Comparison of ENCODE assay signal across 30 cellular contexts in the genomic region with DNA sequence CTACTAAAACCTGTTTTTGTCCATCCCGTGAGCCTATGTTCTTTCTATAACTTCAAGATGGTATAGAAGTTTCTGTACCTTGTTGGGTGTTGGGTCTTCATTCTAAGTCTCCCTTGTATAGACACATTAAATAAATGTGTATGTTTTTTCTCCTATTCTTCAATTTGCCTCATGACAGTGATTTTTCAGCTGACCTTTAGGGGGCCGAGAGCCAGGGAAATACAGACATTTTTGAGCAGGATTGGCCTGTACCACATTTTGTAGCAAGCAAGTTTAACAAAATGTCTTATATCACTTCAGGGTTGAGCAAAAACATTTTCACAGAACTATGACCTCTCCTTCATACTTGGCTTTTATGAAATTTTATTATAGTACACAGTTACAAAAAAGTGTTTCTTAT.
DNase-seq lines count a peak whose midpoint lies in the region; ATAC-seq and TF ChIP-seq lines count a peak whose summit lies in the region.
"Had no signal": no experiment of that assay in that cellular context is flagged by ENCODE, and none has a peak within 500 bp of the region (broad histone marks: within the 10 kb centered on the region; RNA-seq: fewer than 3 reads in every experiment).

No MANE protein-coding gene starts in this region.

- H3K56ac ChIP-seq in mesendoderm (ENCODE audit: low read length), result no peak overlapping the region

- no peaks in the 10 kb centered on the region for H3K79me1 ChIP-seq in mesendoderm (ENCODE audit: low read length)

- H3K9me3 ChIP-seq in PC-3 (ENCODE audit: low read length) (no peaks in the 10 kb centered on the region), right atrium auricular region (no peaks in the 10 kb centered on the region)
- H3K9me3 ChIP-seq: A549, Caco-2, HAP-1 had no signal

- H3K4me1 Mint-ChIP-seq in type B pancreatic cell (ENCODE audit: unreplicated experiment), result no peaks in the 10 kb centered on the region
- H3K4me1 Mint-ChIP-seq: CD4-positive, alpha-beta memory T cell; IgD-negative memory B cell had no signal

- H3K4me1 ChIP-seq in PC-3 (ENCODE audit: insufficient read depth, low read length) (no peaks in the 10 kb centered on the region), mesendoderm (ENCODE audit: control insufficient read depth, low read depth, low read length) (no peaks in the 10 kb centered on the region), right atrium auricular region (no peaks in the 10 kb centered on the region)
- H3K4me1 ChIP-seq: A549, Caco-2 had no signal

- no peaks in the 10 kb centered on the region for H3K9me3 Mint-ChIP-seq in type B pancreatic cell
- H3K9me3 Mint-ChIP-seq: IgD-negative memory B cell had no signal

- H2AK5ac ChIP-seq in mesendoderm (ENCODE audit: low read length), result no peak overlapping the region

- H3K36me3 ChIP-seq in PC-3 (ENCODE audit: low read depth, low read length) (no peaks in the 10 kb centered on the region), mesendoderm (ENCODE audit: control insufficient read depth, insufficient read depth, low read length) (no peaks in the 10 kb centered on the region), right atrium auricular region (no peaks in the 10 kb centered on the region)
- H3K36me3 ChIP-seq: HAP-1 had no signal

- H4K8ac ChIP-seq in mesendoderm (ENCODE audit: low read depth, low read length), result no peak overlapping the region

- WGBS in mesendoderm (ENCODE audit: extremely low coverage, insufficient coverage, low lambda C conversion rate), result no CpG with 5 or more reads among the region's 2 CpGs

- H3K23ac ChIP-seq in mesendoderm (ENCODE audit: low read length), result no peak overlapping the region

- BruUV-seq in PC-3 (replicated peaks; lab: Mats Ljungman, UMichigan), result no TSS peak

- no peaks in the 10 kb centered on the region for H3K27me3 ChIP-seq in PC-3 (ENCODE audit: low read length)
- H3K27me3 ChIP-seq in mesendoderm (ENCODE audit: insufficient read depth, low read length, poor library complexity), result no peaks in the 10 kb centered on the region
- H3K27me3 ChIP-seq in right atrium auricular region, result no peaks in the 10 kb centered on the region

- H3K9ac ChIP-seq in PC-3 (ENCODE audit: low read length) (no peak overlapping the region), mesendoderm (ENCODE audit: low read length) (no peak overlapping the region)
- H3K9ac ChIP-seq: KMS-11 had no signal

- ATAC-seq in PC-3 (no peak), GM18502 (IDR thresholded peaks at IDR 0.05; ENCODE audit: poor library complexity, unreplicated experiment) (no peak), HG03095 (IDR thresholded peaks at IDR 0.05; ENCODE audit: unreplicated experiment) (no peak)
- ATAC-seq: A549, Panc1 had no signal

- no peak overlapping the region for H2BK120ac ChIP-seq in mesendoderm (ENCODE audit: low read depth, low read length)

- no peak overlapping the region for H2AFZ ChIP-seq in PC-3 (ENCODE audit: low read length)

- H2BK5ac ChIP-seq in mesendoderm (ENCODE audit: low read length), result no peak overlapping the region

- H3K4me2 ChIP-seq in PC-3 (ENCODE audit: low read length), result no peak overlapping the region
- no peak overlapping the region for H3K4me2 ChIP-seq in mesendoderm (ENCODE audit: low read length)
- H3K4me2 ChIP-seq: A549, KMS-11 had no signal

- H3K4me3 ChIP-seq in PC-3 (ENCODE audit: low read length) (no peak overlapping the region), mesendoderm (ENCODE audit: low read length) (no peak overlapping the region), right atrium auricular region (no peak overlapping the region)
- H3K4me3 ChIP-seq: A549, HAP-1 had no signal

- no peak overlapping the region for H4K5ac ChIP-seq in mesendoderm (ENCODE audit: low read length)

- H3K79me2 ChIP-seq in PC-3 (ENCODE audit: low read length) (no peaks in the 10 kb centered on the region), mesendoderm (ENCODE audit: control insufficient read depth, insufficient read depth, low read length) (no peaks in the 10 kb centered on the region)

- CTCF ChIA-PET in PC-3 (lab: Charles Lee), result no interaction called here

- no peaks in the 10 kb centered on the region for H4K20me1 ChIP-seq in PC-3 (ENCODE audit: low read length)

- no peak overlapping the region for H3K4ac ChIP-seq in mesendoderm (ENCODE audit: low read depth, low read length)

- intact Hi-C loops in PC-3 (cut with micrococcal nuclease), result no loop called here

- H3F3A ChIP-seq in PC-3 (ENCODE audit: low read length, unreplicated experiment), result no peaks in the 10 kb centered on the region

- H3K4me3 Mint-ChIP-seq in type B pancreatic cell, result no peak overlapping the region
- H3K4me3 Mint-ChIP-seq: CD4-positive, alpha-beta memory T cell; HFFc6; IgD-negative memory B cell had no signal

- POLR2A ChIA-PET in PC-3 (lab: Charles Lee; ENCODE audit: unreplicated experiment), result no interaction called here

- H3K27me3 Mint-ChIP-seq in type B pancreatic cell, result no peaks in the 10 kb centered on the region
- H3K27me3 Mint-ChIP-seq: CD4-positive, alpha-beta memory T cell; IgD-negative memory B cell had no signal

- H2BK15ac ChIP-seq in mesendoderm (replicated peaks; ENCODE audit: low read depth), result no peak overlapping the region

- H3K9me2 ChIP-seq in PC-3 (replicated peaks; ENCODE audit: low read length), result no peaks in the 10 kb centered on the region

- H3K36me3 Mint-ChIP-seq in type B pancreatic cell, result no peaks in the 10 kb centered on the region
- H3K36me3 Mint-ChIP-seq: CD4-positive, alpha-beta memory T cell; IgD-negative memory B cell had no signal

- H3K27ac Mint-ChIP-seq in type B pancreatic cell, result no peak overlapping the region
- H3K27ac Mint-ChIP-seq: CD4-positive, alpha-beta memory T cell; HFFc6; IgD-negative memory B cell had no signal

- H3K18ac ChIP-seq in mesendoderm (ENCODE audit: low read length), result no peak overlapping the region

- DNase-seq in NAMALWA (ENCODE audit: low spot score) (peak; percentile 10), PC-3 (no peak), mesendoderm (peak; percentile 13), type B pancreatic cell (ENCODE audit: extremely low spot score, unreplicated experiment) (no peak), right atrium auricular region (ENCODE audit: low spot score) (no peak)
- DNase-seq: C1 segment of cervical spinal cord; Caco-2; CD4-positive, alpha-beta memory T cell; DMS79 treated with DMSO at 0.1 percent for 48 hours; GF-D8; HFFc6; MM.1S; NCI-H1048; NCI-H1436; NCI-H187; NCI-H2081 treated with DMSO at 0.1 percent for 48 hours; NCI-H2171 treated with DMSO at 0.1 percent for 48 hours; NCI-H345; NCI-H510A treated with DMSO at 0.1 percent for 48 hours; NCI-H748 treated with DMSO at 0.1 percent for 48 hours; SHP77 treated with DMSO at 0.1 percent for 48 hours; T-helper 1 cell had no signal

- H3K27ac ChIP-seq in PC-3 (ENCODE audit: low read length) (no peak overlapping the region), mesendoderm (ENCODE audit: low read depth, low read length) (no peak overlapping the region), right atrium auricular region (no peak overlapping the region)
- H3K27ac ChIP-seq: A549, HL-60, KMS-11 had no signal

- TF ChIP-seq CTCF in PC-3 (conservative IDR thresholded peaks at IDR 0.05; ENCODE audit: low read depth, low read length) (peak; percentile 31; the same call in 1 of the 2 replicates), type B pancreatic cell (conservative IDR thresholded peaks at IDR 0.05) (peak; percentile 56), right atrium auricular region (IDR thresholded peaks at IDR 0.05) (no peak)

Comparison
In these comparisons a context has a peak if more than half of its experiments do, and no peak if none do; other contexts are left out.
1. DNase-seq: peak in NAMALWA (single experiment) and mesendoderm (single experiment); none in PC-3 (single experiment), type B pancreatic cell (single experiment) and right atrium auricular region (single experiment).
2. CTCF ChIP-seq: peak in PC-3 (single experiment) and type B pancreatic cell (single experiment); none in right atrium auricular region (0 of 2).